ENCODE assay signal across 12 cellular contexts in the genomic region with DNA sequence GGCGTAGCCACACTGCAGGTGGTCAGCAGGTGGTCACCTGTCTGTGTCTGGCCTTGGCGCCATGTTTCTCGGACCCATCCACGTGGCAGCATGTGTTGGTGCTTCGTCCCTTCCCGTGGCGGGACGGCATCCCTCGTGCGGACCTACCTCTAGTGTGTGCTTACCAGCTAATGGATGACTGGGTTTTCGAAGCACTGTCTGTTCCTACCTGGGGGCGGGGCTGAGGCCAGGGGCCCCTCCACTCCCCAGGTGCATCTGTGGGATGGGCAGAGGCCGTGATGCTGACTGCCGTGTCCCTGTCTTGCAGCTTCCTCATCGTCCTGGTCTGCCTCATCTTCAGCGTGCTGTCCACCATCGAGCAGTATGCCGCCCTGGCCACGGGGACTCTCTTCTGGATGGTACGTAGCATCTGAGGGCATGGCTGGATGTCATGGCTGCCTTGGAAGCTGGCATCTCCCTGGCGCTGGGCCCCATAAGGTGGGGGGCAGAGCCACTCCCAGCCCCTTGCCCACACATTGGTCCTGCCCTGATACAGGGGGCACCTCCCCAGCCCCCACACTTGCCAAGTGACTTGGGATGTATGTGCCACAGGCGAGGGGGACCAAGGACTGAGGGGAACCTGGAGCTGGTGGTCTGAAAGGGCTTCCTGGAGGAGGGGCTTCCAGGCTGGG.
A peak's percentile ranks its signal among the peaks of the same experiment; 100 is the strongest.
DNase-seq lines count a peak whose midpoint lies in the region; ATAC-seq and TF ChIP-seq lines count a peak whose summit lies in the region.
"Had no signal": no experiment of that assay in that cellular context is flagged by ENCODE, and none has a peak within 500 bp of the region (broad histone marks: within the 10 kb centered on the region; RNA-seq: fewer than 3 reads in every experiment).

No MANE protein-coding gene starts in this region.

- peaks cover 2% of the 10 kb centered on the region for H3K27me3 Mint-ChIP-seq in activated CD8-positive, alpha-beta memory T cell treated with anti-CD3 and anti-CD28 coated beads, Interleukin-2, amount 10 ng/mL, durations not matched to agents 7 days and 5 days
- H3K27me3 Mint-ChIP-seq in chondrocyte (ENCODE audit: low read depth) (peaks cover 32% of the 10 kb centered on the region), memory B cell (no peaks in the 10 kb centered on the region), GM23338 (ENCODE audit: insufficient read depth, low read depth, poor library complexity) (peaks cover 29% of the 10 kb centered on the region)
- H3K27me3 Mint-ChIP-seq: activated CD4-positive, alpha-beta memory T cell treated with anti-CD3 and anti-CD28 coated beads for 36 hours had no signal

- intact Hi-C loops in transverse colon (cut with DNase I; ENCODE audit: low total_unique reads) = loop anchor here (5.0 to 10.0 kb wide), 2 partner anchors 100 to 333 kb away; no protein-coding TSS in a partner anchor
- intact Hi-C loops in esophagus squamous epithelium (cut with DNase I) = no loop called here

- peaks cover 8% of the 10 kb centered on the region for H3K4me1 Mint-ChIP-seq in activated CD8-positive, alpha-beta memory T cell treated with anti-CD3 and anti-CD28 coated beads, Interleukin-2, amount 10 ng/mL, durations not matched to agents 7 days and 5 days
- H3K4me1 Mint-ChIP-seq in chondrocyte (ENCODE audit: low read depth) (peaks cover under 1% of the 10 kb centered on the region), memory B cell (peaks cover 42% of the 10 kb centered on the region), GM23338 (no peaks in the 10 kb centered on the region; the same call in none of the 3 replicates)

- H3K9me3 ChIP-seq in transverse colon (no peaks in the 10 kb centered on the region), esophagus squamous epithelium (no peaks in the 10 kb centered on the region)

- H3K9me2 ChIP-seq in GM23338 (ENCODE audit: insufficient read depth) = no peaks in the 10 kb centered on the region

- DNase-seq in activated CD8-positive, alpha-beta memory T cell treated with anti-CD3 and anti-CD28 coated beads, Interleukin-2, amount 50 U/mL, for 48 hours = peak; percentile 39
- DNase-seq in activated CD8-positive, alpha-beta memory T cell treated with anti-CD3 and anti-CD28 coated beads, Interleukin-2, amount 10 ng/mL, durations not matched to agents 7 days and 5 days = no peak
- DNase-seq in chondrocyte (ENCODE audit: low spot score) (peak; percentile 89), memory B cell (ENCODE audit: low spot score in 2 of 2) (no peak), transverse colon (peak; percentile 35), GM23338 (ENCODE audit: low spot score) (no peak), NCI-H187 (lab: John Stamatoyannopoulos, UW) (no peak), esophagus squamous epithelium (lab: John Stamatoyannopoulos, UW) (no peak)
- DNase-seq: activated CD4-positive, alpha-beta memory T cell treated with anti-CD3 and anti-CD28 coated beads for 36 hours; cortex of kidney; GF-D8; NCI-H1105 had no signal

- no peak for TF ChIP-seq CTCF in chondrocyte (IDR thresholded peaks at IDR 0.05)
- TF ChIP-seq CTCF in transverse colon (IDR thresholded peaks at IDR 0.05) = no peak
- TF ChIP-seq CTCF in GM23338 (conservative IDR thresholded peaks at IDR 0.05; ENCODE audit: low read depth in 2 of 2) = no peak
- TF ChIP-seq CTCF in esophagus squamous epithelium (IDR thresholded peaks at IDR 0.05) = no peak

- H3K36me3 Mint-ChIP-seq in activated CD8-positive, alpha-beta memory T cell treated with anti-CD3 and anti-CD28 coated beads, Interleukin-2, amount 10 ng/mL, durations not matched to agents 7 days and 5 days = no peaks in the 10 kb centered on the region
- H3K36me3 Mint-ChIP-seq in chondrocyte (ENCODE audit: low read depth) = no peaks in the 10 kb centered on the region
- no peaks in the 10 kb centered on the region for H3K36me3 Mint-ChIP-seq in memory B cell
- H3K36me3 Mint-ChIP-seq in GM23338 (ENCODE audit: low read depth) = no peaks in the 10 kb centered on the region
- H3K36me3 Mint-ChIP-seq: activated CD4-positive, alpha-beta memory T cell treated with anti-CD3 and anti-CD28 coated beads for 36 hours had no signal

- no peak for ATAC-seq in activated CD8-positive, alpha-beta memory T cell treated with anti-CD3 and anti-CD28 coated beads, Interleukin-2, amount 10 ng/mL, durations not matched to agents 7 days and 5 days
- ATAC-seq in memory B cell (ENCODE audit: low read depth) = no peak
- ATAC-seq in GM23338 = no peak

- no peak for TF ChIP-seq POLR2A in transverse colon (IDR thresholded peaks at IDR 0.05)
- no peak for TF ChIP-seq POLR2A in esophagus squamous epithelium (IDR thresholded peaks at IDR 0.05)

- H3K27ac ChIP-seq in transverse colon (peak overlapping the region; percentile 74 to 80 (median 77)), GM23338 (ENCODE audit: low read depth) (no peak overlapping the region), esophagus squamous epithelium (peak overlapping the region in 1 of 4 donors; percentile 28)

- H4K20me1 ChIP-seq in GM23338 (replicated peaks; ENCODE audit: insufficient read depth) = no peaks in the 10 kb centered on the region

- H3K79me2 ChIP-seq in GM23338 (replicated peaks; ENCODE audit: insufficient read depth) = no peaks in the 10 kb centered on the region

- H3K4me3 ChIP-seq in transverse colon = no peak overlapping the region
- H3K4me3 ChIP-seq in GM23338 = no peak overlapping the region
- no peak overlapping the region for H3K4me3 ChIP-seq in esophagus squamous epithelium

- H3K4me2 ChIP-seq in GM23338 = no peak overlapping the region

- H3K36me3 ChIP-seq in transverse colon (no peaks in the 10 kb centered on the region), GM23338 (ENCODE audit: insufficient read depth) (no peaks in the 10 kb centered on the region), esophagus squamous epithelium (no peaks in the 10 kb centered on the region)

- no peaks in the 10 kb centered on the region for H3F3A ChIP-seq in GM23338 (replicated peaks; ENCODE audit: low read depth)

- in situ Hi-C loops in transverse colon (cut with MboI; ENCODE audit: low pct_ligation_motif_present in 1 of 4, low pct_unique_long_range_greater_than_20kb in 1 of 4, low sequenced_read_pairs in 3 of 4) = loop anchor here in 2 of 4 donors (10.0 to 25.0 kb wide), 2 partner anchors 93 to 560 kb away; no protein-coding TSS in a partner anchor

- H3K4me3 Mint-ChIP-seq in activated CD8-positive, alpha-beta memory T cell treated with anti-CD3 and anti-CD28 coated beads, Interleukin-2, amount 10 ng/mL, durations not matched to agents 7 days and 5 days = no peak overlapping the region
- H3K4me3 Mint-ChIP-seq in chondrocyte (ENCODE audit: unreplicated experiment) (no peak overlapping the region), memory B cell (peak overlapping the region; percentile 35), GM23338 (no peak overlapping the region)
- H3K4me3 Mint-ChIP-seq: activated CD4-positive, alpha-beta memory T cell treated with anti-CD3 and anti-CD28 coated beads for 36 hours had no signal

- 80% methylated on average over 22 of the region's 22 CpGs; no CpG with 5 or more reads in 1 of the 2 donors for WGBS in transverse colon (ENCODE audit: low coverage in 1 of 2), 2 donors
- 89 to 95% methylated on average over 5 to 8 of the region's 22 CpGs for WGBS in esophagus squamous epithelium, 2 donors

- TF ChIP-seq EP300 in transverse colon (IDR thresholded peaks at IDR 0.05; ENCODE audit: low read depth) = no peak

- no peak overlapping the region for H3K27ac Mint-ChIP-seq in activated CD8-positive, alpha-beta memory T cell treated with anti-CD3 and anti-CD28 coated beads, Interleukin-2, amount 10 ng/mL, durations not matched to agents 7 days and 5 days
- H3K27ac Mint-ChIP-seq in chondrocyte (ENCODE audit: unreplicated experiment) = no peak overlapping the region
- H3K27ac Mint-ChIP-seq in memory B cell = no peak overlapping the region
- no peak overlapping the region for H3K27ac Mint-ChIP-seq in GM23338
- H3K27ac Mint-ChIP-seq: activated CD4-positive, alpha-beta memory T cell treated with anti-CD3 and anti-CD28 coated beads for 36 hours had no signal

- H3K9me3 Mint-ChIP-seq in activated CD8-positive, alpha-beta memory T cell treated with anti-CD3 and anti-CD28 coated beads, Interleukin-2, amount 10 ng/mL, durations not matched to agents 7 days and 5 days (ENCODE audit: low read depth) = no peaks in the 10 kb centered on the region
- H3K9me3 Mint-ChIP-seq in chondrocyte (ENCODE audit: low read depth) (no peaks in the 10 kb centered on the region), memory B cell (no peaks in the 10 kb centered on the region), GM23338 (no peaks in the 10 kb centered on the region)
- H3K9me3 Mint-ChIP-seq: activated CD4-positive, alpha-beta memory T cell treated with anti-CD3 and anti-CD28 coated beads for 36 hours had no signal

- H2AFZ ChIP-seq in GM23338 = no peak overlapping the region

- H3K27me3 ChIP-seq in transverse colon = no peaks in the 10 kb centered on the region
- H3K27me3 ChIP-seq in GM23338 (ENCODE audit: insufficient read depth) = no peaks in the 10 kb centered on the region
- H3K27me3 ChIP-seq in esophagus squamous epithelium = peaks cover 0 to 19% (median 0%) of the 10 kb centered on the region in 4 donors

- CTCF ChIA-PET in activated CD8-positive, alpha-beta memory T cell treated with anti-CD3 and anti-CD28 coated beads, Interleukin-2, amount 10 ng/mL, durations not matched to agents 7 days and 5 days (lab: Charles Lee) = interaction anchor here (1.0 to 10.3 kb wide), 5 partner anchors 23 to 362 kb away, joined by 3 to 471 read pairs (median 4); a partner anchor contains a TSS

- H3K4me1 ChIP-seq in transverse colon = peaks cover 11 to 29% (median 23%) of the 10 kb centered on the region in 4 donors
- no peaks in the 10 kb centered on the region for H3K4me1 ChIP-seq in GM23338 (ENCODE audit: insufficient read depth)
- H3K4me1 ChIP-seq in esophagus squamous epithelium = peaks cover 0 to 32% (median 3%) of the 10 kb centered on the region in 3 donors

TF ChIP-seq in GM23338, 12 proteins besides CTCF, POLR2A, EP300 and RAD21 (continues in another document):
- no peak for TF ChIP-seq STAT1 (IDR thresholded peaks at IDR 0.05; ENCODE audit: unreplicated experiment)

Comparison
In these comparisons a context has a peak if more than half of its experiments do, and no peak if none do; other contexts are left out.
1. DNase-seq: peak in activated CD8-positive, alpha-beta memory T cell treated with anti-CD3 and anti-CD28 coated beads, Interleukin-2, amount 50 U/mL, for 48 hours (single experiment), chondrocyte (single experiment) and transverse colon (single experiment); none in activated CD8-positive, alpha-beta memory T cell treated with anti-CD3 and anti-CD28 coated beads, Interleukin-2, amount 10 ng/mL, durations not matched to agents 7 days and 5 days (single experiment), memory B cell (0 of 2), GM23338 (single experiment), NCI-H187 (0 of 2) and esophagus squamous epithelium (single experiment).